In genomic region chr17:17205368-17206148, GRCh38 we compare ENCODE assay signal across 9 cellular contexts. TPM values are rescaled to one million over a fixed set of nuclear protein-coding genes. Genes with fewer than 3 reads are reported as not detected.
A peak's percentile ranks its signal among the peaks of the same experiment; 100 is the strongest.
DNase-seq lines count a peak whose midpoint lies in the region; ATAC-seq, FAIRE-seq and TF ChIP-seq lines count a peak whose summit lies in the region.
"Had no signal": no experiment of that assay in that cellular context is flagged by ENCODE, and none has a peak within 500 bp of the region (broad histone marks: within the 10 kb centered on the region; RNA-seq: fewer than 3 reads in every experiment).

No MANE protein-coding gene starts in this region.

- no peak overlapping the region for H3K4me3 Mint-ChIP-seq in endothelial cell (ENCODE audit: unreplicated experiment)

- POLR2A ChIA-PET in HEK293T (lab: Yijun Ruan, JAX), result interaction anchor here (0.6 kb wide), 1 partner anchor 30 kb away, joined by 3 read pairs; no protein-coding TSS in a partner anchor
- POLR2A ChIA-PET in endothelial cell of umbilical vein (lab: Charles Lee), result no interaction called here

- H3K4me1 ChIP-seq in endothelial cell of umbilical vein (ENCODE audit: control insufficient read depth, extremely low read depth, insufficient read depth, low read length) (peaks cover 13% of the 10 kb centered on the region), osteoblast (ENCODE audit: insufficient read depth, low read length) (peaks cover 28% of the 10 kb centered on the region), upper lobe of left lung (peaks cover 30 to 33% (median 31%) of the 10 kb centered on the region in 4 donors)

- no peak for TF ChIP-seq EP300 in upper lobe of left lung (IDR thresholded peaks at IDR 0.05)

- no peak overlapping the region for H3K27ac Mint-ChIP-seq in endothelial cell (ENCODE audit: unreplicated experiment)

- no peaks in the 10 kb centered on the region for H3K9me3 Mint-ChIP-seq in endothelial cell (ENCODE audit: unreplicated experiment)

- dilution Hi-C loops in endothelial cell of umbilical vein (cut with MboI; ENCODE audit: extremely low pct_ligation_motif_present, low sequenced_read_pairs), result no loop called here

- TF ChIP-seq CTCF in GM06990 (IDR thresholded peaks at IDR 0.05; ENCODE audit: insufficient read depth, low read length, poor library complexity, severe bottlenecking) (no peak), endothelial cell of umbilical vein (IDR thresholded peaks at IDR 0.05; ENCODE audit: extremely low read depth in 1 of 2, insufficient read depth in 1 of 2, low read depth in 1 of 2, low read length in 2 of 2) (no peak), osteoblast (IDR thresholded peaks at IDR 0.05; ENCODE audit: extremely low read depth, low read depth, low read length) (no peak), upper lobe of left lung (IDR thresholded peaks at IDR 0.05) (peak in 1 of 6 experiments; percentile 8), endothelial cell (IDR thresholded peaks at IDR 0.05; ENCODE audit: unreplicated experiment) (no peak)

- no TSS peak for BruUV-seq in endothelial cell of umbilical vein (replicated peaks; lab: Mats Ljungman, UMichigan)

- H2AFZ ChIP-seq in endothelial cell of umbilical vein (ENCODE audit: low read depth, low read length) (peak overlapping the region; percentile 93), osteoblast (ENCODE audit: low read length) (peak overlapping the region; percentile 72)

- TF ChIP-seq POLR2A in endothelial cell of umbilical vein (IDR thresholded peaks at IDR 0.05; ENCODE audit: low read depth, low read length) (no peak), upper lobe of left lung (IDR thresholded peaks at IDR 0.05) (peak in 1 of 4 donors; percentile 8)

- WGBS in upper lobe of left lung, 2 donors, result 7 to 28% methylated on average over 8 to 38 of the region's 71 CpGs

- H3K9me1 ChIP-seq in endothelial cell of umbilical vein (replicated peaks; ENCODE audit: control insufficient read depth, extremely low read depth, insufficient read depth, low read length), result no peaks in the 10 kb centered on the region

- DNase-seq in GM06990 (ENCODE audit: extremely low read depth, insufficient read length), result peak; percentile 68
- DNase-seq in HEK293T (ENCODE audit: extremely low spot score), result peak; percentile 70
- peak; percentile 63 for DNase-seq in NCI-H226
- DNase-seq in activated CD8-positive, alpha-beta memory T cell treated with anti-CD3 and anti-CD28 coated beads for 48 hours (ENCODE audit: low read depth in 2 of 3, low spot score in 2 of 3), result peak; percentile 35 to 38 (median 36)
- DNase-seq in endothelial cell of umbilical vein (ENCODE audit: low read depth, low spot score), result peak; percentile 41
- DNase-seq in osteoblast (ENCODE audit: insufficient read length, low spot score, missing footprints), result peak; percentile 95
- DNase-seq in upper lobe of left lung, result peak; percentile 74 to 91
- DNase-seq in endothelial cell (ENCODE audit: low spot score), result no peak

- CTCF ChIA-PET in HEK293T (lab: Yijun Ruan, JAX), result interaction anchor here (0.6 kb wide), 1 partner anchor 1672 kb away, joined by 3 read pairs; no protein-coding TSS in a partner anchor
- CTCF ChIA-PET in endothelial cell of umbilical vein (lab: Charles Lee), result interaction anchor here (0.7 to 2.5 kb wide), 5 partner anchors 14 to 205 kb away, joined by 3 to 8 read pairs (median 5); no protein-coding TSS in a partner anchor

- no peaks in the 10 kb centered on the region for H3K9me3 ChIP-seq in endothelial cell of umbilical vein (replicated peaks; ENCODE audit: control insufficient read depth, insufficient read depth, low read length)
- H3K9me3 ChIP-seq in osteoblast (ENCODE audit: low read depth, low read length), result no peaks in the 10 kb centered on the region
- H3K9me3 ChIP-seq in upper lobe of left lung, result no peaks in the 10 kb centered on the region

- peak overlapping the region; percentile 52 for H3K9ac ChIP-seq in endothelial cell of umbilical vein (replicated peaks; ENCODE audit: extremely low read depth, insufficient read depth, low read length)

- peaks cover 3% of the 10 kb centered on the region for H3K36me3 Mint-ChIP-seq in endothelial cell (ENCODE audit: low read depth, unreplicated experiment)

- intact Hi-C loops in endothelial cell of umbilical vein (cut with micrococcal nuclease), result loop anchor here (1.0 to 5.0 kb wide), 4 partner anchors 8 to 612 kb away; no protein-coding TSS in a partner anchor

- H3K4me2 ChIP-seq in endothelial cell of umbilical vein (ENCODE audit: insufficient read depth, low read length), result peak overlapping the region; percentile 86
- H3K4me2 ChIP-seq in osteoblast (ENCODE audit: insufficient read depth, low read length), result peak overlapping the region; percentile 94

- H3K27me3 ChIP-seq in GM06990 (replicated peaks; ENCODE audit: control insufficient read depth, insufficient read depth, low read length) (no peaks in the 10 kb centered on the region), endothelial cell of umbilical vein (ENCODE audit: control insufficient read depth in 2 of 2, insufficient read depth in 2 of 2, low read length in 2 of 2) (no peaks in the 10 kb centered on the region), osteoblast (ENCODE audit: insufficient read depth, low read length) (no peaks in the 10 kb centered on the region), upper lobe of left lung (no peaks in the 10 kb centered on the region)

- H4K20me1 ChIP-seq in endothelial cell of umbilical vein (replicated peaks; ENCODE audit: control insufficient read depth, extremely low read depth, insufficient read depth, low read length) (no peaks in the 10 kb centered on the region), osteoblast (ENCODE audit: insufficient read depth, low read length) (peaks cover 5% of the 10 kb centered on the region)

- peaks cover 8% of the 10 kb centered on the region for H3K4me1 Mint-ChIP-seq in endothelial cell (ENCODE audit: unreplicated experiment)

- H3K27ac ChIP-seq in endothelial cell of umbilical vein (ENCODE audit: insufficient read depth, low read depth, low read length), result no peak overlapping the region
- H3K27ac ChIP-seq in osteoblast (ENCODE audit: low read depth, low read length), result peak overlapping the region; percentile 28
- peak overlapping the region; percentile 76 to 85 (median 80) for H3K27ac ChIP-seq in upper lobe of left lung

- H3K79me2 ChIP-seq in endothelial cell of umbilical vein (ENCODE audit: control insufficient read depth, insufficient read depth, low read length) (no peaks in the 10 kb centered on the region), osteoblast (ENCODE audit: insufficient read depth, low read length) (peaks cover 13% of the 10 kb centered on the region)

- FAIRE-seq in endothelial cell of umbilical vein (lab: Jason Lieb, UNC), result peak; percentile 67
- FAIRE-seq: endometrium had no signal

- H3K4me3 ChIP-seq in GM06990 (replicated peaks; ENCODE audit: low read depth, low read length) (peak overlapping the region; percentile 70), endothelial cell of umbilical vein (replicated peaks in 1 of 3; ENCODE audit: insufficient read depth in 1 of 3, low read depth in 1 of 3, low read length in 3 of 3) (peak overlapping the region; percentile 36 to 53 (median 48)), osteoblast (ENCODE audit: insufficient read depth, low read length) (peak overlapping the region; percentile 79), upper lobe of left lung (peak overlapping the region; percentile 43 to 66 (median 54))

- peak; percentile 46 to 68 for ATAC-seq in upper lobe of left lung (ENCODE audit: low FRiP score in 2 of 2)

- peaks cover 2% of the 10 kb centered on the region for H3K27me3 Mint-ChIP-seq in endothelial cell (ENCODE audit: unreplicated experiment)

- H3K36me3 ChIP-seq in GM06990 (ENCODE audit: control insufficient read depth, insufficient read depth, low read length) (peaks cover 1% of the 10 kb centered on the region), endothelial cell of umbilical vein (ENCODE audit: control insufficient read depth in 2 of 2, extremely low read depth in 1 of 2, insufficient read depth in 2 of 2, low read length in 2 of 2) (no peaks in the 10 kb centered on the region), osteoblast (ENCODE audit: insufficient read depth, low read length) (peaks cover 7% of the 10 kb centered on the region), upper lobe of left lung (peaks cover 0 to 5% (median 3%) of the 10 kb centered on the region in 4 donors)

TF ChIP-seq in HEK293T, 16 proteins besides CTCF, POLR2A, EP300 and RAD21:
- TF ChIP-seq L3MBTL2 (conservative IDR thresholded peaks at IDR 0.05), result peak; percentile 70
- TF ChIP-seq HDGF (IDR thresholded peaks at IDR 0.05; ENCODE audit: borderline replicate concordance), result no peak
- TF ChIP-seq ZNF384 (IDR thresholded peaks at IDR 0.05), result no peak

TF ChIP-seq in endothelial cell of umbilical vein, 7 proteins besides CTCF, POLR2A, EP300 and RAD21:
- TF ChIP-seq EZH2 (IDR thresholded peaks at IDR 0.05; ENCODE audit: borderline replicate concordance, low read depth, low read length, severe bottlenecking) (no peak), MAX (IDR thresholded peaks at IDR 0.05; ENCODE audit: insufficient read depth, insufficient read length) (peak; percentile 36)

RNA-seq across cellular contexts. Expression of gene PLD6, which starts 0.6 kb away (rescaled TPM):
- total RNA-seq in endothelial cell of umbilical vein (2.7 and 4.4 TPM in 2 replicates), osteoblast (1.4 and 2.7 TPM in 2 replicates), upper lobe of left lung (1 to 10 TPM; 2.3 to 5.0 (median 3.4) TPM), endothelial cell (ENCODE audit: unreplicated experiment) (0.21 TPM)
- polyA plus RNA-seq in endothelial cell of umbilical vein, result 2.9 and 3.5 TPM in 2 replicates
- 2.2 and 2.6 TPM in 2 replicates for polyA plus RNA-seq in endothelial cell of umbilical vein (2011; cell fraction: cytosol; rRNA removed)
- 2.4 and 2.9 TPM in 2 replicates for polyA plus RNA-seq in endothelial cell of umbilical vein (2011; cell fraction: nucleus; rRNA removed)
- 2.7 and 3.6 TPM in 2 replicates for polyA plus RNA-seq in endothelial cell of umbilical vein (2012)
- polyA minus RNA-seq in endothelial cell of umbilical vein, result 2.4 and 3.9 TPM in 2 replicates
- 2.8 TPM for polyA minus RNA-seq in endothelial cell of umbilical vein (2011; cell fraction: cytosol; rRNA and poly(A)+ RNA removed)
- 0.91 and 0.96 TPM in 2 replicates for polyA minus RNA-seq in endothelial cell of umbilical vein (2011; cell fraction: nucleus; rRNA and poly(A)+ RNA removed)

RNA-seq across cellular contexts. Expression of gene FLCN, which starts 31.4 kb away (rescaled TPM):
- total RNA-seq in endothelial cell of umbilical vein (56.9 and 68.9 TPM in 2 replicates), osteoblast (104 and 174 TPM in 2 replicates), upper lobe of left lung (100 to 1,000 TPM in 4 of 6 donors, 10 to 100 TPM in 2; 62.3 to 420 (median 103) TPM), endothelial cell (ENCODE audit: unreplicated experiment) (50.4 TPM)
- 37.2 and 38.8 TPM in 2 replicates for polyA plus RNA-seq in endothelial cell of umbilical vein
- polyA plus RNA-seq in endothelial cell of umbilical vein (2011; cell fraction: cytosol; rRNA removed), result 13.6 and 18.5 TPM in 2 replicates
- polyA plus RNA-seq in endothelial cell of umbilical vein (2011; cell fraction: nucleus; rRNA removed), result 82.1 and 107 TPM in 2 replicates
- polyA plus RNA-seq in endothelial cell of umbilical vein (2012), result 20.9 and 30.4 TPM in 2 replicates
- polyA minus RNA-seq in endothelial cell of umbilical vein, result 77.0 and 92.0 TPM in 2 replicates
- polyA minus RNA-seq in endothelial cell of umbilical vein (2011; cell fraction: cytosol; rRNA and poly(A)+ RNA removed), result 11.9 TPM
- polyA minus RNA-seq in endothelial cell of umbilical vein (2011; cell fraction: nucleus; rRNA and poly(A)+ RNA removed), result 45.7 and 58.4 TPM in 2 replicates
